ENCODE assay signal across 8 cellular contexts in genomic region chr18:31497711-31498449, GRCh38. TPM values are rescaled to one million over a fixed set of nuclear protein-coding genes. Genes with fewer than 3 reads are reported as not detected.
A peak's percentile ranks its signal among the peaks of the same experiment; 100 is the strongest.
DNase-seq lines count a peak whose midpoint lies in the region; ATAC-seq and TF ChIP-seq lines count a peak whose summit lies in the region.

TSS of gene DSG2 (plus strand) at chr18:31498177. CDS start at chr18:31498252, 75 bp downstream.

- H3K4me1 ChIP-seq in HUES6 (ENCODE audit: control insufficient read depth, insufficient read depth, low read length) (peaks cover 12% of the 10 kb centered on the region), esophagus squamous epithelium (peaks cover 10 to 62% (median 12%) of the 10 kb centered on the region in 3 donors), aorta (ENCODE audit: control insufficient read depth in 1 of 2, insufficient read depth in 2 of 2, low read length in 2 of 2) (no peaks in the 10 kb centered on the region)

- H3K27ac ChIP-seq in HUES6 (ENCODE audit: low read depth, low read length) (peak within 1 kb of the TSS; percentile 81), esophagus squamous epithelium (peak within 1 kb of the TSS; percentile 84 to 88 (median 87)), aorta (ENCODE audit: low read depth in 1 of 2, low read length in 2 of 2) (no peak within 1 kb of the TSS)

- no peak for TF ChIP-seq CTCF in GM10248 (IDR thresholded peaks at IDR 0.05; ENCODE audit: control extremely low read depth, extremely low read depth, low read depth, missing control alignments)
- peak in 1 of 6 experiments; percentile 3 for TF ChIP-seq CTCF in esophagus squamous epithelium (IDR thresholded peaks at IDR 0.05)

- H3K9me3 ChIP-seq in HUES6 (ENCODE audit: control insufficient read depth, insufficient read depth, low read depth, low read length) (no peaks in the 10 kb centered on the region), esophagus squamous epithelium (no peaks in the 10 kb centered on the region), aorta (ENCODE audit: control insufficient read depth, low read length) (no peaks in the 10 kb centered on the region)

- peak; percentile 86 for DNase-seq in GM10248 (ENCODE audit: extremely low spot score)
- DNase-seq in activated CD4-positive, alpha-beta T cell treated with anti-CD3 and anti-CD28 coated beads, Interleukin-2, amount 10 ng/mL, durations not matched to agents 7 days and 5 days = peak; percentile 30
- no peak for DNase-seq in esophagus squamous epithelium (lab: John Stamatoyannopoulos, UW)
- DNase-seq in naive thymus-derived CD8-positive, alpha-beta T cell = peak in 4 of 10 donors; percentile 1 to 30 (median 6)
- peak in 1 of 2 donors; percentile 73 for DNase-seq in aorta
- DNase-seq in MV-4-11 (lab: John Stamatoyannopoulos, UW) = no peak

- TF ChIP-seq POLR2A in esophagus squamous epithelium (IDR thresholded peaks at IDR 0.05) = peak in 2 of 4 donors; percentile 18 to 52

- POLR2A ChIA-PET in GM10248 (lab: Yijun Ruan, JAX) = no interaction called here
- POLR2A ChIA-PET in activated CD4-positive, alpha-beta T cell treated with anti-CD3 and anti-CD28 coated beads, Interleukin-2, amount 10 ng/mL, durations not matched to agents 7 days and 5 days (lab: Charles Lee) = no interaction called here
- POLR2A ChIA-PET in naive thymus-derived CD8-positive, alpha-beta T cell (lab: Charles Lee) = no interaction called here

- peaks cover 10% of the 10 kb centered on the region for H3K4me1 Mint-ChIP-seq in activated CD4-positive, alpha-beta T cell treated with anti-CD3 and anti-CD28 coated beads, Interleukin-2, amount 10 ng/mL, durations not matched to agents 7 days and 5 days
- H3K4me1 Mint-ChIP-seq in naive thymus-derived CD8-positive, alpha-beta T cell = peaks cover 0 to 9% (median 4%) of the 10 kb centered on the region in 4 donors

- H3K4me3 Mint-ChIP-seq in activated CD4-positive, alpha-beta T cell treated with anti-CD3 and anti-CD28 coated beads, Interleukin-2, amount 10 ng/mL, durations not matched to agents 7 days and 5 days = peak within 1 kb of the TSS; percentile 72
- peak within 1 kb of the TSS; percentile 67 to 87 (median 78) for H3K4me3 Mint-ChIP-seq in naive thymus-derived CD8-positive, alpha-beta T cell

- CTCF ChIA-PET in GM10248 (lab: Yijun Ruan, JAX) = interaction anchor here (0.6 to 1.0 kb wide), 2 partner anchors 16 to 58 kb away, joined by 3 read pairs; no protein-coding TSS in a partner anchor
- CTCF ChIA-PET in activated CD4-positive, alpha-beta T cell treated with anti-CD3 and anti-CD28 coated beads, Interleukin-2, amount 10 ng/mL, durations not matched to agents 7 days and 5 days (lab: Charles Lee) = no interaction called here

- no peaks in the 10 kb centered on the region for H3K36me3 Mint-ChIP-seq in activated CD4-positive, alpha-beta T cell treated with anti-CD3 and anti-CD28 coated beads, Interleukin-2, amount 10 ng/mL, durations not matched to agents 7 days and 5 days (ENCODE audit: low read depth)
- H3K36me3 Mint-ChIP-seq in naive thymus-derived CD8-positive, alpha-beta T cell = no peaks in the 10 kb centered on the region

- peak within 1 kb of the TSS; percentile 97 for H3K9ac ChIP-seq in HUES6 (ENCODE audit: low read length)

- intact Hi-C loops in esophagus squamous epithelium (cut with DNase I) = no loop called here
- intact Hi-C loops in aorta (cut with DNase I) = no loop called here

- ATAC-seq in GM21528 (IDR thresholded peaks at IDR 0.05; ENCODE audit: low FRiP score, unreplicated experiment) (peak; percentile 58), aorta (ENCODE audit: low FRiP score) (peak; percentile 66)
- ATAC-seq in naive thymus-derived CD8-positive, alpha-beta T cell = peak; percentile 76 to 77

- 0 out of 2 replicates have a peak, but pooled peaks cover 8% of the 10 kb centered on the region for H3K27me3 ChIP-seq in HUES6 (ENCODE audit: control insufficient read depth, insufficient read depth, low read length)
- peaks cover 0 to 24% (median 0%) of the 10 kb centered on the region in 4 donors for H3K27me3 ChIP-seq in esophagus squamous epithelium
- H3K27me3 ChIP-seq in aorta (ENCODE audit: control insufficient read depth in 1 of 2, insufficient read depth in 2 of 2, low read length in 1 of 2) = no peaks in the 10 kb centered on the region

- peaks cover 36% of the 10 kb centered on the region for H3K27me3 Mint-ChIP-seq in activated CD4-positive, alpha-beta T cell treated with anti-CD3 and anti-CD28 coated beads, Interleukin-2, amount 10 ng/mL, durations not matched to agents 7 days and 5 days
- peaks cover 17 to 56% (median 39%) of the 10 kb centered on the region in 5 donors for H3K27me3 Mint-ChIP-seq in naive thymus-derived CD8-positive, alpha-beta T cell

- no peaks in the 10 kb centered on the region for H3K9me3 Mint-ChIP-seq in activated CD4-positive, alpha-beta T cell treated with anti-CD3 and anti-CD28 coated beads, Interleukin-2, amount 10 ng/mL, durations not matched to agents 7 days and 5 days
- no peaks in the 10 kb centered on the region for H3K9me3 Mint-ChIP-seq in naive thymus-derived CD8-positive, alpha-beta T cell

- H3K36me3 ChIP-seq in HUES6 (ENCODE audit: control insufficient read depth, insufficient read depth, low read length) = no peaks in the 10 kb centered on the region
- no peaks in the 10 kb centered on the region for H3K36me3 ChIP-seq in esophagus squamous epithelium
- H3K36me3 ChIP-seq in aorta (ENCODE audit: control insufficient read depth in 1 of 2, insufficient read depth in 2 of 2, low read length in 1 of 2) = no peaks in the 10 kb centered on the region

- no peak within 1 kb of the TSS for H3K27ac Mint-ChIP-seq in activated CD4-positive, alpha-beta T cell treated with anti-CD3 and anti-CD28 coated beads, Interleukin-2, amount 10 ng/mL, durations not matched to agents 7 days and 5 days
- H3K27ac Mint-ChIP-seq in naive thymus-derived CD8-positive, alpha-beta T cell = no peak within 1 kb of the TSS

- H3K4me3 ChIP-seq in HUES6 (ENCODE audit: low read depth, low read length) (peak within 1 kb of the TSS; percentile 80), esophagus squamous epithelium (peak within 1 kb of the TSS; percentile 22 to 71 (median 48)), aorta (ENCODE audit: low read length in 2 of 2) (peak within 1 kb of the TSS; percentile 7 to 39)

- WGBS in esophagus squamous epithelium, 2 donors = 1% methylated on average over 17 of the region's 82 CpGs; no CpG with 5 or more reads in 1 of the 2 donors
- WGBS in aorta, 2 donors = 2 to 4% methylated on average over 47 to 82 of the region's 82 CpGs

RNA-seq across cellular contexts. Expression of gene DSG2, which starts in this region (rescaled TPM):
- total RNA-seq in activated CD4-positive, alpha-beta T cell treated with anti-CD3 and anti-CD28 coated beads, Interleukin-2, amount 10 ng/mL, durations not matched to agents 7 days and 5 days = 1 to 10 TPM; 1.3 to 1.6 TPM
- total RNA-seq in esophagus squamous epithelium (10 to 100 TPM in 1 of 4 donors, 1 to 10 TPM in 3; 7.3 to 18.8 (median 9.7) TPM), aorta (1 to 10 TPM; 4.3 to 4.7 TPM)
- under 1 TPM; 0.16 to 0.30 TPM for total RNA-seq in naive thymus-derived CD8-positive, alpha-beta T cell
- under 1 TPM in 2 of 3 donors, not detected in 1; 0.08 to 0.11 TPM for polyA plus RNA-seq in naive thymus-derived CD8-positive, alpha-beta T cell
- 1 to 10 TPM in 1 of 2 donors, under 1 TPM in 1; 0.10 to 3.3 TPM for polyA plus RNA-seq in aorta

Comparison
In these comparisons a context has a peak if more than half of its experiments do, and no peak if none do; other contexts are left out.
1. Peak in ATAC-seq in naive thymus-derived CD8-positive, alpha-beta T cell; RNA of the gene not detected or under 1 TPM.
2. DNase-seq: peak in GM10248 (single experiment) and activated CD4-positive, alpha-beta T cell treated with anti-CD3 and anti-CD28 coated beads, Interleukin-2, amount 10 ng/mL, durations not matched to agents 7 days and 5 days (single experiment); none in esophagus squamous epithelium (single experiment) and MV-4-11 (single experiment).
3. H3K27ac ChIP-seq: peak in HUES6 (single experiment) and esophagus squamous epithelium (4 of 4); none in aorta (0 of 2).
4. H3K4me3 ChIP-seq: peak in every context shown above with its lines; median percentile 80 in HUES6; 48 in esophagus squamous epithelium; 23 in aorta.
5. Peak in every context shown above with its lines, with median percentiles within 50 percentile points of each other: ATAC-seq.